24 cellular contexts compared by ENCODE assay signal in genomic region chr2:229952256-229952835, GRCh38. TPM values are rescaled to one million over a fixed set of nuclear protein-coding genes. Genes with fewer than 3 reads are reported as not detected.
A peak's percentile ranks its signal among the peaks of the same experiment; 100 is the strongest.
DNase-seq lines count a peak whose midpoint lies in the region; ATAC-seq, FAIRE-seq and TF ChIP-seq lines count a peak whose summit lies in the region.
"Had no signal": no experiment of that assay in that cellular context is flagged by ENCODE, and none has a peak within 500 bp of the region (broad histone marks: within the 10 kb centered on the region; RNA-seq: fewer than 3 reads in every experiment).

No MANE protein-coding gene starts in this region.

- H3K4me3 Mint-ChIP-seq in activated CD4-positive, alpha-beta memory T cell treated with anti-CD3 and anti-CD28 coated beads for 36 hours = no peak overlapping the region
- H3K4me3 Mint-ChIP-seq: CD4-positive, alpha-beta T cell had no signal

- no peak for ATAC-seq in left colon
- ATAC-seq in HG03354 (IDR thresholded peaks at IDR 0.05; ENCODE audit: poor library complexity, severe bottlenecking, unreplicated experiment) = no peak
- no peak for ATAC-seq in HG03460 (IDR thresholded peaks at IDR 0.05; ENCODE audit: unreplicated experiment)
- ATAC-seq: A549, GM12878, HCT116, K562, Panc1 had no signal

- no peaks in the 10 kb centered on the region for H3K9me3 ChIP-seq in HUES48 (ENCODE audit: control insufficient read depth, insufficient read depth, low read length)
- H3K9me3 ChIP-seq in H1 (ENCODE audit: insufficient read depth in 2 of 2, low read depth in 1 of 2, low read length in 1 of 2) = no peaks in the 10 kb centered on the region
- no peaks in the 10 kb centered on the region for H3K9me3 ChIP-seq in iPS-20b (ENCODE audit: insufficient read depth, low read depth, low read length)
- H3K9me3 ChIP-seq: A549; BLaER1 treated with 17β-estradiol and CSF1 and Interleukin-3, amounts not matched to agents 10 nM and 100 nM had no signal

- TF ChIP-seq EP300 in H1 (IDR thresholded peaks at IDR 0.05; ENCODE audit: borderline replicate concordance in 1 of 2, low read depth in 2 of 2, low read length in 2 of 2) = no peak

- H3K14ac ChIP-seq in H1 (ENCODE audit: insufficient read length) = no peak overlapping the region

- H3K27me3 Mint-ChIP-seq in activated CD4-positive, alpha-beta memory T cell treated with anti-CD3 and anti-CD28 coated beads for 36 hours = no peaks in the 10 kb centered on the region
- H3K27me3 Mint-ChIP-seq: CD4-positive, alpha-beta T cell had no signal

- H2BK120ac ChIP-seq in H1 (replicated peaks; ENCODE audit: low read depth, low read length) = no peak overlapping the region

- H2BK5ac ChIP-seq in H1 (ENCODE audit: low read depth, low read length) = peak overlapping the region; percentile 61; the same call in 1 of the 2 replicates

- H3K23ac ChIP-seq in H1 (ENCODE audit: insufficient read length) = no peak overlapping the region

- H3K9me3 Mint-ChIP-seq in activated CD4-positive, alpha-beta memory T cell treated with anti-CD3 and anti-CD28 coated beads for 36 hours = no peaks in the 10 kb centered on the region
- H3K9me3 Mint-ChIP-seq: CD4-positive, alpha-beta T cell had no signal

- H3K4ac ChIP-seq in H1 (replicated peaks; ENCODE audit: insufficient read length, low read depth, low read length) = peak overlapping the region; percentile 33

- peak overlapping the region; percentile 9; the same call in 1 of the 2 replicates for H4K8ac ChIP-seq in H1 (ENCODE audit: extremely low read depth, insufficient read depth, low read length)

- no peak overlapping the region for H3K27ac Mint-ChIP-seq in activated CD4-positive, alpha-beta memory T cell treated with anti-CD3 and anti-CD28 coated beads for 36 hours
- H3K27ac Mint-ChIP-seq: CD4-positive, alpha-beta T cell had no signal

- peak overlapping the region; percentile 92; the same call in 1 of the 2 replicates for H2BK15ac ChIP-seq in H1 (ENCODE audit: low read length)

- H2BK20ac ChIP-seq in H1 (ENCODE audit: low read length) = peak overlapping the region; percentile 61; the same call in 1 of the 2 replicates

- no peak for TF ChIP-seq POLR2A in H1 (IDR thresholded peaks at IDR 0.05; ENCODE audit: control extremely low read depth in 1 of 2, low read depth in 2 of 2, low read length in 2 of 2)

- H3K9ac ChIP-seq in HUES48 (ENCODE audit: low read depth, low read length) = no peak overlapping the region
- H3K9ac ChIP-seq in H1 (replicated peaks in 1 of 4; ENCODE audit: extremely low read depth in 1 of 4, low read depth in 3 of 4, low read length in 3 of 4) = no peak overlapping the region
- H3K9ac ChIP-seq in iPS-20b (ENCODE audit: low read depth, low read length) = peak overlapping the region; percentile 24; the same call in 1 of the 2 replicates
- H3K9ac ChIP-seq: BLaER1 treated with 17β-estradiol and CSF1 and Interleukin-3, amounts not matched to agents 10 nM and 100 nM; GM23248 had no signal

- H3K23me2 ChIP-seq in H1 (ENCODE audit: low read depth, low read length) = no peaks in the 10 kb centered on the region

- H4K20me1 ChIP-seq in H1 (replicated peaks in 1 of 2; ENCODE audit: control insufficient read depth in 1 of 2, insufficient read depth in 2 of 2, low read length in 2 of 2) = no peaks in the 10 kb centered on the region
- H4K20me1 ChIP-seq: BLaER1 treated with 17β-estradiol and CSF1 and Interleukin-3, amounts not matched to agents 10 nM and 100 nM had no signal

- H3K36me3 Mint-ChIP-seq in activated CD4-positive, alpha-beta memory T cell treated with anti-CD3 and anti-CD28 coated beads for 36 hours = no peaks in the 10 kb centered on the region

- peaks cover 27% of the 10 kb centered on the region for H3K4me1 ChIP-seq in HUES48 (ENCODE audit: control insufficient read depth, insufficient read depth, low read length)
- peaks cover 2 to 13% (median 5%) of the 10 kb centered on the region in 4 experiments for H3K4me1 ChIP-seq in H1 (replicated peaks in 1 of 4; ENCODE audit: control insufficient read depth in 3 of 4, insufficient read depth in 4 of 4, low read length in 3 of 4)
- 0 out of 2 replicates have a peak, but pooled peaks cover 5% of the 10 kb centered on the region for H3K4me1 ChIP-seq in iPS-20b (ENCODE audit: insufficient read depth, low read length)
- H3K4me1 ChIP-seq: A549 had no signal

- CTCF ChIA-PET in H1 (lab: Charles Lee; ENCODE audit: partially characterized antibody) = no interaction called here
- CTCF ChIA-PET in activated CD4-positive, alpha-beta memory T cell treated with anti-CD3 and anti-CD28 coated beads for 36 hours (lab: Charles Lee) = no interaction called here

- 87% methylated on average over 5 of the region's 6 CpGs; no CpG with 5 or more reads in 1 of the 2 experiments for WGBS in H1 (ENCODE audit: extremely low coverage in 1 of 2, insufficient coverage in 1 of 2, insufficient read length in 1 of 2, insufficient replicate concordance in 2 of 2, low coverage in 1 of 2, low lambda C conversion rate in 2 of 2, missing lambda C conversion rate in 1 of 2), 2 experiments

- no peak overlapping the region for H2AFZ ChIP-seq in H1 (ENCODE audit: low read length)
- H2AFZ ChIP-seq: GM23248 had no signal

- H3K56ac ChIP-seq in H1 (replicated peaks; ENCODE audit: insufficient read length, low read depth, low read length) = no peak overlapping the region

- TF ChIP-seq CTCF in H1 (IDR thresholded peaks at IDR 0.05; ENCODE audit: control extremely low read depth in 1 of 3, insufficient read depth in 1 of 3, low read depth in 1 of 3, low read length in 3 of 3) = no peak

- POLR2A ChIA-PET in H1 (lab: Charles Lee; ENCODE audit: partially characterized antibody) = no interaction called here
- POLR2A ChIA-PET in activated CD4-positive, alpha-beta memory T cell treated with anti-CD3 and anti-CD28 coated beads for 36 hours (lab: Charles Lee) = no interaction called here

- no peaks in the 10 kb centered on the region for H3K27me3 ChIP-seq in HUES48 (ENCODE audit: control insufficient read depth, insufficient read depth, low read length)
- H3K27me3 ChIP-seq in H1 (replicated peaks in 1 of 4; ENCODE audit: control insufficient read depth in 3 of 4, extremely low read depth in 1 of 4, insufficient read depth in 3 of 4, low read length in 3 of 4) = no peaks in the 10 kb centered on the region
- no peaks in the 10 kb centered on the region for H3K27me3 ChIP-seq in iPS-20b (ENCODE audit: insufficient read depth, low read length)
- H3K27me3 ChIP-seq: BLaER1 treated with 17β-estradiol and CSF1 and Interleukin-3, amounts not matched to agents 10 nM and 100 nM had no signal

- intact Hi-C loops in activated CD4-positive, alpha-beta memory T cell treated with anti-CD3 and anti-CD28 coated beads for 36 hours (cut with micrococcal nuclease) = no loop called here
- intact Hi-C loops in left colon (cut with DNase I, micrococcal nuclease) = no loop called here

- peak overlapping the region in 1 of 2 experiments; percentile 63; a peak in 1 of 4 replicates for H3K4me2 ChIP-seq in H1 (ENCODE audit: insufficient read depth in 1 of 2, low read depth in 2 of 2, low read length in 2 of 2)
- H3K4me2 ChIP-seq: A549; BLaER1 treated with 17β-estradiol and CSF1 and Interleukin-3, amounts not matched to agents 10 nM and 100 nM had no signal

- no peak overlapping the region; the same call in 1 of the 2 replicates for H3K18ac ChIP-seq in H1 (ENCODE audit: extremely low read depth, low read length)

- H2AK5ac ChIP-seq in H1 (ENCODE audit: low read depth, low read length) = no peak overlapping the region

- H3K27ac ChIP-seq in HUES48 (ENCODE audit: low read depth, low read length) = peak overlapping the region; percentile 57
- H3K27ac ChIP-seq in H1 (ENCODE audit: low read depth, low read length) = peak overlapping the region; percentile 51; the same call in 1 of the 2 replicates
- no peak overlapping the region for H3K27ac ChIP-seq in iPS-20b (ENCODE audit: low read length)
- H3K27ac ChIP-seq: A549; BLaER1 treated with 17β-estradiol and CSF1 and Interleukin-3, amounts not matched to agents 10 nM and 100 nM; GM23248; HL-60 had no signal

- H3K79me1 ChIP-seq in H1 (ENCODE audit: low read depth, low read length) = no peaks in the 10 kb centered on the region

- no peak overlapping the region for H4K91ac ChIP-seq in H1 (replicated peaks; ENCODE audit: insufficient read length, low read length)

- DNase-seq in H1 (ENCODE audit: low read depth in 1 of 2, low spot score in 2 of 2) (peak; percentile 13 to 59), left colon (no peak)
- DNase-seq in activated CD4-positive, alpha-beta memory T cell treated with anti-CD3 and anti-CD28 coated beads for 36 hours = no peak
- DNase-seq: AML-193; CD4-positive, alpha-beta T cell; DMS53; GM23248; Kasumi-1; NCI-H1105 treated with DMSO at 0.1 percent for 48 hours; NCI-H2029; NCI-H526 treated with DMSO at 0.1 percent for 48 hours; SHP77 treated with DMSO at 0.1 percent for 48 hours had no signal

- peak overlapping the region; percentile 81; the same call in 1 of the 2 replicates for H2BK12ac ChIP-seq in H1 (ENCODE audit: low read depth, low read length)

- no peak for TF ChIP-seq RAD21 in H1 (IDR thresholded peaks at IDR 0.05 in 1 of 2, conservative IDR thresholded peaks at IDR 0.05 in 1 of 2; ENCODE audit: low read depth in 2 of 2, low read length in 2 of 2)

- no peak for FAIRE-seq in H1 (lab: Jason Lieb, UNC)
- FAIRE-seq: A549, G401.6, GM12878, K562 had no signal

- peaks cover 5% of the 10 kb centered on the region for H3K4me1 Mint-ChIP-seq in activated CD4-positive, alpha-beta memory T cell treated with anti-CD3 and anti-CD28 coated beads for 36 hours (ENCODE audit: low read depth)

- no peak overlapping the region for H4K5ac ChIP-seq in H1 (ENCODE audit: insufficient read length, low read depth, low read length)

- H3K4me3 ChIP-seq in HUES48 (ENCODE audit: low read depth, low read length) = no peak overlapping the region
- H3K4me3 ChIP-seq in H1 (ENCODE audit: extremely low read depth in 1 of 4, insufficient read depth in 2 of 4, low read depth in 3 of 4, low read length in 4 of 4) = no peak overlapping the region
- H3K4me3 ChIP-seq in iPS-20b (ENCODE audit: low read length) = peak overlapping the region; percentile 20; the same call in 1 of the 2 replicates
- H3K4me3 ChIP-seq: A549; BLaER1 treated with 17β-estradiol and CSF1 and Interleukin-3, amounts not matched to agents 10 nM and 100 nM; GM12878; GM23248; K562 had no signal

- no peaks in the 10 kb centered on the region for H3K36me3 ChIP-seq in HUES48 (ENCODE audit: control insufficient read depth, insufficient read depth, low read length)
- H3K36me3 ChIP-seq in H1 (ENCODE audit: control insufficient read depth in 2 of 4, insufficient read depth in 4 of 4, low read length in 3 of 4) = no peaks in the 10 kb centered on the region; a peak in 1 of 8 replicates
- H3K36me3 ChIP-seq in iPS-20b (ENCODE audit: insufficient read depth, low read depth, low read length) = no peaks in the 10 kb centered on the region
- H3K36me3 ChIP-seq: BLaER1 treated with 17β-estradiol and CSF1 and Interleukin-3, amounts not matched to agents 10 nM and 100 nM had no signal

- no peaks in the 10 kb centered on the region for H3K79me2 ChIP-seq in H1 (ENCODE audit: control insufficient read depth in 1 of 2, insufficient read depth in 2 of 2, low read length in 2 of 2)

RNA-seq across cellular contexts. Expression of gene FBXO36, which starts 30.0 kb away (rescaled TPM):
- 2.8 and 3.4 TPM in 2 replicates for total RNA-seq in H1 (2021; fragmentation: NEBNext Ultra II Directional; extraction: Animal tissue kit (Norgen Biotek cat#: 25700))
- polyA plus RNA-seq in H1 (2011; rRNA removed) = 2.2 and 3.4 TPM in 2 replicates
- polyA plus RNA-seq in H1 (2011; cell fraction: cytosol; rRNA removed) = 3.7 TPM
- polyA plus RNA-seq in H1 (2011; cell fraction: nucleus; rRNA removed) = 2.1 TPM
- 2.7 to 3.3 TPM (median 2.8 TPM) in 4 replicates for polyA plus RNA-seq in H1 (2012, experiment 1 of 2)
- 1.3 TPM for polyA plus RNA-seq in H1 (2012, experiment 2 of 2)
- polyA plus RNA-seq in H1 (2013, experiment 1 of 2) = 2.3 TPM
- polyA plus RNA-seq in H1 (2013, experiment 2 of 2) = 2.2 TPM
- polyA minus RNA-seq in H1 (2011; rRNA and poly(A)+ RNA removed) = 7.1 and 8.6 TPM in 2 replicates
- polyA minus RNA-seq in H1 (2011; cell fraction: cytosol; rRNA and poly(A)+ RNA removed) = 3.2 TPM
- polyA minus RNA-seq in H1 (2011; cell fraction: nucleus; rRNA and poly(A)+ RNA removed) = 5.4 TPM
- 1 to 10 TPM; 1.5 TPM for total RNA-seq in activated CD4-positive, alpha-beta memory T cell treated with anti-CD3 and anti-CD28 coated beads for 36 hours
- 1 to 10 TPM; 1.6 to 2.3 TPM for total RNA-seq in left colon

RNA-seq across cellular contexts. Expression of gene TRIP12, which starts 30.5 kb away (rescaled TPM):
- total RNA-seq in H1 (2021; fragmentation: NEBNext Ultra II Directional; extraction: Animal tissue kit (Norgen Biotek cat#: 25700)) = 155 and 174 TPM in 2 replicates
- polyA plus RNA-seq in H1 (2011; rRNA removed) = 18.7 and 23.1 TPM in 2 replicates
- 36.2 TPM for polyA plus RNA-seq in H1 (2011; cell fraction: cytosol; rRNA removed)
- 64.4 TPM for polyA plus RNA-seq in H1 (2011; cell fraction: nucleus; rRNA removed)
- polyA plus RNA-seq in H1 (2012, experiment 1 of 2) = 46.3 to 72.2 TPM (median 63.1 TPM) in 4 replicates
- 2.9 TPM for polyA plus RNA-seq in H1 (2012, experiment 2 of 2)
- 53.9 TPM for polyA plus RNA-seq in H1 (2013, experiment 1 of 2)
- polyA plus RNA-seq in H1 (2013, experiment 2 of 2) = 55.4 TPM
- 214 and 256 TPM in 2 replicates for polyA minus RNA-seq in H1 (2011; rRNA and poly(A)+ RNA removed)
- 133 TPM for polyA minus RNA-seq in H1 (2011; cell fraction: cytosol; rRNA and poly(A)+ RNA removed)
- 237 TPM for polyA minus RNA-seq in H1 (2011; cell fraction: nucleus; rRNA and poly(A)+ RNA removed)
- 100 to 1,000 TPM; 226 to 253 TPM for total RNA-seq in activated CD4-positive, alpha-beta memory T cell treated with anti-CD3 and anti-CD28 coated beads for 36 hours
- total RNA-seq in left colon = 100 to 1,000 TPM; 183 to 188 TPM

Comparison
In these comparisons a context has a peak if more than half of its experiments do, and no peak if none do; other contexts are left out.
1. DNase-seq: peak in H1 (2 of 2); none in activated CD4-positive, alpha-beta memory T cell treated with anti-CD3 and anti-CD28 coated beads for 36 hours (single experiment) and left colon (0 of 2).